Comparison of ENCODE assay signal across 16 cellular contexts in the genomic region with DNA sequence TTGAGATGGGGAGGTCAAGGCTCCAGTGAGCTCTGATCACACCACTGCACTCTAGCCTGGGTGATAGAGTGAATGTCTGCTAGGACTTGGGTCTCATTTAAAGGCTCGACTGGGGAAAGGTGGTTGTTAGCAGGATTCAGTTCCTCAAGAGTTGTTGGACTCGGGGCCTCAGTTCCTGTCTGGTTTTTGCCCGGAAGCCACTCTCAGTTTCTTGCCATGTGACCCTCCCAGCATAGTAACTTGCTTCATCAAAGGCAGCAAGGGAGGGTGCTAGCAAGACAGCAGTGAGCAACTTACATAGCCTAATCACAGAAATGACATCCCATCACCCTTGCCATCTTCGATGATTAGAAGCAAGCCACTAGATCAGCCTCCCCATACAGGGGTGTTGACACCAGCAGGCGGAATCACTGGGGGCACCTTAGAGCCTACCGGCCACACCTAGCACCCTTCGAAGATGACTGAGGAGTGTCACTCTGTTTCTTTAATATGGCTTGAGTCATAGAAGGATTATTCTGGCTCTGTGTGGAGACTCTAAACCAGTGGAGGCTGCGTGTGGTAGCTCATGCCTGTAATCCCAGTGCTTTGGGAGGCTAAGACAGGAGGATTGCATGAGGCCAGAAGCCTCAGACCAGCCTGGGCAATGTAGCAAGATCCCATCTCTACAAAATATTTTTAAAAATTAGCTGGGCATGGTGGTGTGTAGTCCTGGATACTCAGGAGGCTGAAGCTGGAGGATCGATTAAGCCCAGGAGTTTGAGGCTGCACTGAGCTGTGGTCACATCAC. TPM values are rescaled to one million over a fixed set of nuclear protein-coding genes. Genes with fewer than 3 reads are reported as not detected.
"Had no signal": no experiment of that assay in that cellular context is flagged by ENCODE, and none has a peak within 500 bp of the region (broad histone marks: within the 10 kb centered on the region; RNA-seq: fewer than 3 reads in every experiment).

No MANE protein-coding gene starts in this region.

- H3K36me3 Mint-ChIP-seq: activated CD4-positive, alpha-beta memory T cell treated with anti-CD3 and anti-CD28 coated beads for 36 hours; naive B cell had no signal

- H3K4me3 ChIP-seq: dorsolateral prefrontal cortex, esophagus muscularis mucosa, lung, right atrium auricular region, smooth muscle cell, thyroid gland had no signal

- ATAC-seq: activated CD4-positive, CD25-positive, alpha-beta regulatory T cell treated with anti-CD3 and anti-CD28 coated beads, Interleukin-2, amount 50 U/mL, for 24 hours; activated T-cell treated with anti-CD3 and anti-CD28 coated beads, Interleukin-2, amount 50 U/mL, for 4 hours; left colon had no signal

- DNase-seq: activated CD4-positive, alpha-beta memory T cell treated with anti-CD3 and anti-CD28 coated beads for 36 hours; activated gamma-delta T cell treated with Interleukin-2 at 50 U/mL for 16 hours; activated T-cell treated with anti-CD3 and anti-CD28 coated beads, Interleukin-2, amount 50 U/mL, for 4 hours; dorsolateral prefrontal cortex; foreskin fibroblast; head of caudate nucleus; left colon; naive B cell; posterior cingulate gyrus; thyroid gland had no signal

- H3K4me1 Mint-ChIP-seq: naive B cell had no signal

- H3K9me3 Mint-ChIP-seq: activated CD4-positive, alpha-beta memory T cell treated with anti-CD3 and anti-CD28 coated beads for 36 hours; activated T-cell treated with anti-CD3 and anti-CD28 coated beads, Interleukin-2, amount 50 U/mL, for 4 hours had no signal

- H3K27ac Mint-ChIP-seq: activated CD4-positive, alpha-beta memory T cell treated with anti-CD3 and anti-CD28 coated beads for 36 hours had no signal

- H3K4me3 Mint-ChIP-seq: activated CD4-positive, alpha-beta memory T cell treated with anti-CD3 and anti-CD28 coated beads for 36 hours; activated T-cell treated with anti-CD3 and anti-CD28 coated beads, Interleukin-2, amount 50 U/mL, for 4 hours; naive B cell had no signal

RNA-seq across cellular contexts. Expression of gene SCNN1B, which starts 13.2 kb away (rescaled TPM):
- total RNA-seq: activated CD4-positive, alpha-beta memory T cell treated with anti-CD3 and anti-CD28 coated beads for 36 hours; activated T-cell treated with anti-CD3 and anti-CD28 coated beads, Interleukin-2, amount 50 U/mL, for 4 hours; astrocyte; smooth muscle cell had no signal
- polyA plus RNA-seq: smooth muscle cell had no signal
